ENCODE assay signal across 24 cellular contexts in the genomic region with DNA sequence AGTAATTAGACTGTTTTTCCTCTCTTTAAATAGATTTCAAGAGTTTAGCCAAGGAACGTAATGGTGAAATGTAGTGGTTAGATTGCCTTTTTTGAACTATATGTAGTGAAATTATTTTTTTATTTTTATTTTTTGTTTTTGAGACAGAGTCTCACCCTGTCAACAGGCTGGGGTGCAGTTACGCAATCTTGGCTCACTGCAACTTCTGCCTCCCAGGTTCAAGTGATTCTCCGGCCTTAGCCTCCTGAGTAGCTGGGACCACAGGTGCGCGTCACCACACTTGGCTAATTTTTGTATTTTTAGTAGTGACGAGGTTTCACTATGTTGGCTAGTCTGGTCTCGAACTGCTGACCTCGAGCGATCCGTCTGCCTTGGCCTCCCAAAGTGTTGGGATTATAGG.
"Had no signal": no experiment of that assay in that cellular context is flagged by ENCODE, and none has a peak within 500 bp of the region (broad histone marks: within the 10 kb centered on the region; RNA-seq: fewer than 3 reads in every experiment).

No MANE protein-coding gene starts in this region.

- DNase-seq: KBM-7, MV-4-11, NCI-H1092, NCI-H1105 treated with DMSO at 0.1 percent for 48 hours, NCI-H1417 treated with DMSO at 0.1 percent for 48 hours, NCI-H146, NCI-H1694 treated with DMSO at 0.1 percent for 48 hours, NCI-H1930, NCI-H2081 treated with DMSO at 0.1 percent for 48 hours, NCI-H2171, NCI-H226, NCI-H446, NCI-H510A, NCI-H524 treated with DMSO at 0.1 percent for 48 hours, NCI-H69, NCI-H774, Right ventricle myocardium superior, RPMI8226, SIG-M5 had no signal

- H3K27ac ChIP-seq: HL-60, SK-N-MC had no signal

- H3K9me3 ChIP-seq: SJSA1 had no signal

- FAIRE-seq: HTR-8/SVneo, RCC 7860 had no signal

- H3K4me3 ChIP-seq: SJSA1, SK-N-MC had no signal

- H3K27me3 ChIP-seq: SJSA1 had no signal
